Comparison of ENCODE assay signal across 19 cellular contexts in genomic region chr4:38442073-38442788, GRCh38.
DNase-seq lines count a peak whose midpoint lies in the region; ATAC-seq, FAIRE-seq and TF ChIP-seq lines count a peak whose summit lies in the region.
"Had no signal": no experiment of that assay in that cellular context is flagged by ENCODE, and none has a peak within 500 bp of the region (broad histone marks: within the 10 kb centered on the region; RNA-seq: fewer than 3 reads in every experiment).

No MANE protein-coding gene starts in this region.

- H3K36me3 ChIP-seq in H1 (ENCODE audit: control insufficient read depth in 2 of 4, insufficient read depth in 4 of 4, low read length in 3 of 4) = no peaks in the 10 kb centered on the region
- H3K36me3 ChIP-seq: BLaER1 had no signal

- H2BK12ac ChIP-seq in H1 (ENCODE audit: low read depth, low read length) = no peak overlapping the region

- TF ChIP-seq POLR2A in H1 (IDR thresholded peaks at IDR 0.05; ENCODE audit: control extremely low read depth in 1 of 2, low read depth in 2 of 2, low read length in 2 of 2) = no peak

- H3K36me3 Mint-ChIP-seq in memory B cell = peaks cover 1% of the 10 kb centered on the region
- H3K36me3 Mint-ChIP-seq: CD14-positive monocyte had no signal

- peak; percentile 54 for ATAC-seq in memory B cell (ENCODE audit: low read depth)
- ATAC-seq in HG03378 (IDR thresholded peaks at IDR 0.05; ENCODE audit: unreplicated experiment) = no peak
- ATAC-seq: GM23338, K562 had no signal

- H4K8ac ChIP-seq in H1 (ENCODE audit: extremely low read depth, insufficient read depth, low read length) = no peak overlapping the region

- 85% methylated on average over 5 of the region's 5 CpGs; no CpG with 5 or more reads in 1 of the 2 experiments for WGBS in H1 (ENCODE audit: extremely low coverage in 1 of 2, insufficient coverage in 1 of 2, insufficient read length in 1 of 2, insufficient replicate concordance in 2 of 2, low coverage in 1 of 2, low lambda C conversion rate in 2 of 2, missing lambda C conversion rate in 1 of 2), 2 experiments

- H3K14ac ChIP-seq in H1 (ENCODE audit: insufficient read length) = no peak overlapping the region

- H3K27me3 ChIP-seq in H1 (replicated peaks in 1 of 4; ENCODE audit: control insufficient read depth in 3 of 4, extremely low read depth in 1 of 4, insufficient read depth in 3 of 4, low read length in 3 of 4) = no peaks in the 10 kb centered on the region
- H3K27me3 ChIP-seq: BLaER1 had no signal

- peaks cover 2 to 8% of the 10 kb centered on the region in 2 experiments; a peak in 2 of 4 replicates for H3K9me3 ChIP-seq in H1 (ENCODE audit: insufficient read depth in 2 of 2, low read depth in 1 of 2, low read length in 1 of 2)

- no peaks in the 10 kb centered on the region for H3K4me1 ChIP-seq in H1 (replicated peaks in 1 of 4; ENCODE audit: control insufficient read depth in 3 of 4, insufficient read depth in 4 of 4, low read length in 3 of 4)
- H3K4me1 ChIP-seq: BLaER1 had no signal

- H3K27ac ChIP-seq in H1 (ENCODE audit: low read depth, low read length) = no peak overlapping the region
- H3K27ac ChIP-seq: BLaER1, HL-60 had no signal

- H3K9me3 Mint-ChIP-seq in memory B cell = peaks cover 3% of the 10 kb centered on the region

- H2BK15ac ChIP-seq in H1 (ENCODE audit: low read length) = no peak overlapping the region

- H3K27ac Mint-ChIP-seq in memory B cell = no peak overlapping the region
- H3K27ac Mint-ChIP-seq: CD4-positive, alpha-beta memory T cell; GM23338; H9 had no signal

- TF ChIP-seq RAD21 in H1 (IDR thresholded peaks at IDR 0.05 in 1 of 2, conservative IDR thresholded peaks at IDR 0.05 in 1 of 2; ENCODE audit: low read depth in 2 of 2, low read length in 2 of 2) = no peak

- no peaks in the 10 kb centered on the region for H3K23me2 ChIP-seq in H1 (ENCODE audit: low read depth, low read length)

- H3K56ac ChIP-seq in H1 (replicated peaks; ENCODE audit: insufficient read length, low read depth, low read length) = no peak overlapping the region

- H4K91ac ChIP-seq in H1 (replicated peaks; ENCODE audit: insufficient read length, low read length) = no peak overlapping the region

- CTCF ChIA-PET in H1 (lab: Charles Lee; ENCODE audit: partially characterized antibody) = interaction anchor here (0.6 to 1.6 kb wide), 2 partner anchors 8 to 399 kb away, joined by 3 to 5 read pairs; no protein-coding TSS in a partner anchor

- peaks cover under 1% of the 10 kb centered on the region for H3K27me3 Mint-ChIP-seq in memory B cell

- H3K4me3 Mint-ChIP-seq in memory B cell = no peak overlapping the region
- H3K4me3 Mint-ChIP-seq: CD14-positive monocyte; CD4-positive, alpha-beta memory T cell; GM23338; H9 had no signal

- no peaks in the 10 kb centered on the region for H3K79me2 ChIP-seq in H1 (ENCODE audit: control insufficient read depth in 1 of 2, insufficient read depth in 2 of 2, low read length in 2 of 2)

- no peak for TF ChIP-seq CTCF in GM12865 (IDR thresholded peaks at IDR 0.05; ENCODE audit: insufficient read depth, low read depth, low read length, missing control alignments)
- no peak for TF ChIP-seq CTCF in H1 (IDR thresholded peaks at IDR 0.05; ENCODE audit: control extremely low read depth in 1 of 3, insufficient read depth in 1 of 3, low read depth in 1 of 3, low read length in 3 of 3)

- no peak overlapping the region for H2AFZ ChIP-seq in H1 (ENCODE audit: low read length)
- H2AFZ ChIP-seq: GM23338 had no signal

- no peak overlapping the region for H4K5ac ChIP-seq in H1 (ENCODE audit: insufficient read length, low read depth, low read length)

- H3K79me1 ChIP-seq in H1 (ENCODE audit: low read depth, low read length) = no peaks in the 10 kb centered on the region

- no peak overlapping the region for H3K18ac ChIP-seq in H1 (ENCODE audit: extremely low read depth, low read length)

- FAIRE-seq in GM18507 (lab: Jason Lieb, UNC) (peak; percentile 33), H1 (lab: Jason Lieb, UNC) (no peak)
- FAIRE-seq: K562 had no signal

- no peak overlapping the region for H3K4me2 ChIP-seq in H1 (ENCODE audit: insufficient read depth in 1 of 2, low read depth in 2 of 2, low read length in 2 of 2)
- H3K4me2 ChIP-seq: BLaER1, GM23338 had no signal

- H3K23ac ChIP-seq in H1 (ENCODE audit: insufficient read length) = no peak overlapping the region

- H3K4me1 Mint-ChIP-seq in memory B cell = peaks cover 4% of the 10 kb centered on the region
- H3K4me1 Mint-ChIP-seq: CD14-positive monocyte, GM23338, H9 had no signal

- no peak overlapping the region for H2BK5ac ChIP-seq in H1 (ENCODE audit: low read depth, low read length)

- no peak overlapping the region for H3K4me3 ChIP-seq in GM12865 (ENCODE audit: low read depth, low read length)
- no peak overlapping the region for H3K4me3 ChIP-seq in H1 (ENCODE audit: extremely low read depth in 1 of 4, insufficient read depth in 2 of 4, low read depth in 3 of 4, low read length in 4 of 4)
- H3K4me3 ChIP-seq: BLaER1, GM23338, K562 had no signal

- DNase-seq in GM12865 (ENCODE audit: low read depth) (peak; percentile 32), GM18507 (ENCODE audit: extremely low spot score, insufficient read length, low read depth) (no peak), H1 (ENCODE audit: low read depth in 1 of 2, low spot score in 2 of 2) (no peak), memory B cell (ENCODE audit: low spot score in 2 of 2) (no peak), NCI-H1694 (lab: John Stamatoyannopoulos, UW) (no peak), GDM1 (lab: John Stamatoyannopoulos, UW) (no peak), SKM-1 treated with dmso at 0.1 percent for 144 hours (lab: John Stamatoyannopoulos, UW; ENCODE audit: unreplicated experiment) (no peak)
- DNase-seq: 8988T; CD4-positive, alpha-beta memory T cell; DND-41; EL; H9; IMR-90 had no signal

- TF ChIP-seq EP300 in H1 (IDR thresholded peaks at IDR 0.05; ENCODE audit: borderline replicate concordance in 1 of 2, low read depth in 2 of 2, low read length in 2 of 2) = no peak

- POLR2A ChIA-PET in H1 (lab: Charles Lee; ENCODE audit: partially characterized antibody) = interaction anchor here (0.7 kb wide), 1 partner anchor 8 kb away, joined by 3 read pairs; no protein-coding TSS in a partner anchor

- H4K20me1 ChIP-seq in H1 (replicated peaks in 1 of 2; ENCODE audit: control insufficient read depth in 1 of 2, insufficient read depth in 2 of 2, low read length in 2 of 2) = no peaks in the 10 kb centered on the region
- H4K20me1 ChIP-seq: BLaER1 had no signal

- H2BK20ac ChIP-seq in H1 (ENCODE audit: low read length) = no peak overlapping the region

- no peak overlapping the region for H3K9ac ChIP-seq in H1 (replicated peaks in 1 of 4; ENCODE audit: extremely low read depth in 1 of 4, low read depth in 3 of 4, low read length in 3 of 4)
- H3K9ac ChIP-seq: BLaER1 had no signal

- H2AK5ac ChIP-seq in H1 (ENCODE audit: low read depth, low read length) = no peak overlapping the region

- no peak overlapping the region for H2BK120ac ChIP-seq in H1 (replicated peaks; ENCODE audit: low read depth, low read length)

- peak overlapping the region; percentile 38 for H3K4ac ChIP-seq in H1 (replicated peaks; ENCODE audit: insufficient read length, low read depth, low read length)

TF ChIP-seq in H1, 55 proteins besides CTCF, POLR2A, EP300 and RAD21:
- no peak for TF ChIP-seq POLR2AphosphoS5 (IDR thresholded peaks at IDR 0.05; ENCODE audit: low read depth, low read length)
